ENCODE assay signal across 12 cellular contexts in genomic region chr17:43015579-43015978, GRCh38. TPM values are rescaled to one million over a fixed set of nuclear protein-coding genes. Genes with fewer than 3 reads are reported as not detected.
A peak's percentile ranks its signal among the peaks of the same experiment; 100 is the strongest.
DNase-seq lines count a peak whose midpoint lies in the region; ATAC-seq and TF ChIP-seq lines count a peak whose summit lies in the region.
"Had no signal": no experiment of that assay in that cellular context is flagged by ENCODE, and none has a peak within 500 bp of the region (broad histone marks: within the 10 kb centered on the region; RNA-seq: fewer than 3 reads in every experiment).

No MANE protein-coding gene starts in this region.

- H3K27ac ChIP-seq in caudate nucleus (ENCODE audit: low read depth, low read length) = peak overlapping the region; percentile 68
- H3K27ac ChIP-seq in dorsolateral prefrontal cortex = peak overlapping the region in 25 of 59 donors; percentile 5 to 71 (median 34)
- H3K27ac ChIP-seq: SJSA1 had no signal

- H3K4me3 ChIP-seq in dorsolateral prefrontal cortex = no peak overlapping the region
- H3K4me3 ChIP-seq: SJSA1 had no signal

- no peak for TF ChIP-seq CTCF in dorsolateral prefrontal cortex (IDR thresholded peaks at IDR 0.05 in 54 of 56, conservative IDR thresholded peaks at IDR 0.05 in 2 of 56; ENCODE audit: low read depth in 1 of 56, partially characterized antibody in 56 of 56)

- H3K27me3 ChIP-seq in dorsolateral prefrontal cortex = no peaks in the 10 kb centered on the region
- H3K27me3 ChIP-seq: SJSA1 had no signal

- DNase-seq in D341Med (ENCODE audit: low spot score) (peak; percentile 33), caudate nucleus (lab: John Stamatoyannopoulos, UW) (no peak), iPS-NIHi7 (ENCODE audit: extremely low spot score) (peak; percentile 11), sciatic nerve (ENCODE audit: low spot score) (no peak), nucleus accumbens (lab: John Stamatoyannopoulos, UW) (no peak), dorsolateral prefrontal cortex (no peak)
- DNase-seq: HCEC 1CT, Kasumi-1, NCI-H446 had no signal

- intact Hi-C loops in sciatic nerve (cut with DNase I) = no loop called here
- intact Hi-C loops in dorsolateral prefrontal cortex (cut with DNase I) = no loop called here

- ATAC-seq in sciatic nerve = peak; percentile 46
- ATAC-seq in HG03442 (IDR thresholded peaks at IDR 0.05; ENCODE audit: unreplicated experiment) = no peak
- no peak for ATAC-seq in activated CD4-positive, CD25-positive, alpha-beta regulatory T cell treated with anti-CD3 and anti-CD28 coated beads, Interleukin-2, amount 50 U/mL, for 24 hours

RNA-seq across cellular contexts. Expression of gene VAT1, which starts 6.6 kb away (rescaled TPM):
- total RNA-seq in sciatic nerve = 288 TPM
- 10 to 100 TPM; 37.8 to 93.9 (median 60.0) TPM for total RNA-seq in dorsolateral prefrontal cortex

RNA-seq across cellular contexts. Expression of gene IFI35, which starts 9.0 kb away (rescaled TPM):
- total RNA-seq in sciatic nerve = 28.1 TPM
- 10 to 100 TPM in 55 of 120 experiments, 1 to 10 TPM in 65; 3.7 to 48.6 (median 9.7) TPM for total RNA-seq in dorsolateral prefrontal cortex

RNA-seq across cellular contexts. Expression of gene RND2, which starts 9.5 kb away (rescaled TPM):
- 3.4 TPM for total RNA-seq in sciatic nerve
- 10 to 100 TPM; 12.1 to 32.7 (median 19.2) TPM for total RNA-seq in dorsolateral prefrontal cortex

RNA-seq across cellular contexts. Expression of gene RPL27, which starts 17.4 kb away (rescaled TPM):
- total RNA-seq in sciatic nerve (743 TPM), dorsolateral prefrontal cortex (100 to 1,000 TPM; 211 to 416 (median 275) TPM)

RNA-seq across cellular contexts. Expression of gene RUNDC1, which starts 35.2 kb away (rescaled TPM):
- total RNA-seq in sciatic nerve (12.4 TPM), dorsolateral prefrontal cortex (10 to 100 TPM; 15.4 to 42.1 (median 27.2) TPM)

Comparison
In these comparisons a context has a peak if more than half of its experiments do, and no peak if none do; other contexts are left out.
1. DNase-seq: peak in D341Med (single experiment) and iPS-NIHi7 (single experiment); none in caudate nucleus (0 of 61), sciatic nerve (single experiment), nucleus accumbens (0 of 56) and dorsolateral prefrontal cortex (0 of 10).